ENCODE assay signal across 13 cellular contexts in the genomic region with DNA sequence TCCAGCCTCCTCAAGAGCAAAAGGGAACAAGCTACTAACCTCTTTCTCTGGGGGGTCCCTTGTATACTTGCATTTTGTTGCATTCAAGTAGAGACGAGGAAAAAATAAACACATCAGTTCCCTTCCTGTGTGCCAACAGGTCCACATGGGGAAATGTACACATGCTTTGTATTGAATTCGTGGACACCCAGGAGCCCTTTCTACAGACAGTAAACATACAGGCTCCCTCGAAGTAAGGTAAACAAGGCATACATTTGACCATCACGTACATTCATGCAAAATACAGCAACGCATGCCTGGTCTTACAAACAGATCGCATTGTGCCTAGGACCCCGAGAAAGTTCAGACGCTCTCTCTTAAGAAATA. TPM values are rescaled to one million over a fixed set of nuclear protein-coding genes. Genes with fewer than 3 reads are reported as not detected.
DNase-seq lines count a peak whose midpoint lies in the region; ATAC-seq, FAIRE-seq and TF ChIP-seq lines count a peak whose summit lies in the region.
"Had no signal": no experiment of that assay in that cellular context is flagged by ENCODE, and none has a peak within 500 bp of the region (broad histone marks: within the 10 kb centered on the region; RNA-seq: fewer than 3 reads in every experiment).

No MANE protein-coding gene starts in this region.

- H3K4me3 ChIP-seq in HepG2 (replicated peaks in 1 of 3; ENCODE audit: insufficient read depth in 1 of 3, low read depth in 2 of 3, low read length in 3 of 3) (peak overlapping the region in 1 of 3 experiments; percentile 55; a peak in 1 of 6 replicates), stomach (peak overlapping the region; percentile 64 to 86 (median 71))

- TF ChIP-seq CTCF in VCaP (conservative IDR thresholded peaks at IDR 0.05) (no peak), HepG2 (CRISPR knock-in tag; IDR thresholded peaks at IDR 0.05) (no peak), stomach (IDR thresholded peaks at IDR 0.05) (no peak)

- H3K9ac ChIP-seq in HepG2 (ENCODE audit: insufficient read depth, low read depth, low read length) = no peak overlapping the region

- H3K4me1 ChIP-seq in HepG2 (ENCODE audit: insufficient read depth, low read length) = peaks cover 32% of the 10 kb centered on the region
- H3K4me1 ChIP-seq in stomach = peaks cover 28 to 50% (median 41%) of the 10 kb centered on the region in 4 donors

- no peak for TF ChIP-seq RAD21 in HepG2 (CRISPR knock-in tag; IDR thresholded peaks at IDR 0.05)

- no peak overlapping the region for H3K27ac Mint-ChIP-seq in activated naive CD4-positive, alpha-beta T cell treated with anti-CD3 and anti-CD28 coated beads, Interleukin-2, amount 10 ng/mL, durations not matched to agents 7 days and 5 days
- H3K27ac Mint-ChIP-seq: stimulated activated effector memory CD8-positive, alpha-beta T cell treated with anti-CD3 and anti-CD28 coated beads, Interleukin-12 subunit alpha, Interleukin-12 subunit beta, amount 100 ng/mL, for 72 hours had no signal

- peaks cover 11% of the 10 kb centered on the region for H3K4me1 Mint-ChIP-seq in activated naive CD4-positive, alpha-beta T cell treated with anti-CD3 and anti-CD28 coated beads, Interleukin-2, amount 10 ng/mL, durations not matched to agents 7 days and 5 days

- no peaks in the 10 kb centered on the region for H3K9me3 Mint-ChIP-seq in activated naive CD4-positive, alpha-beta T cell treated with anti-CD3 and anti-CD28 coated beads, Interleukin-2, amount 10 ng/mL, durations not matched to agents 7 days and 5 days
- H3K9me3 Mint-ChIP-seq: stimulated activated effector memory CD8-positive, alpha-beta T cell treated with anti-CD3 and anti-CD28 coated beads, Interleukin-12 subunit alpha, Interleukin-12 subunit beta, amount 100 ng/mL, for 72 hours had no signal

- no peaks in the 10 kb centered on the region for H3K36me3 Mint-ChIP-seq in activated naive CD4-positive, alpha-beta T cell treated with anti-CD3 and anti-CD28 coated beads, Interleukin-2, amount 10 ng/mL, durations not matched to agents 7 days and 5 days
- H3K36me3 Mint-ChIP-seq: stimulated activated effector memory CD8-positive, alpha-beta T cell treated with anti-CD3 and anti-CD28 coated beads, Interleukin-12 subunit alpha, Interleukin-12 subunit beta, amount 100 ng/mL, for 72 hours had no signal

- BruUV-seq in HepG2 (replicated peaks; lab: Mats Ljungman, UMichigan) = no TSS peak

- H3K9me3 ChIP-seq in HepG2 (ENCODE audit: low read length) = no peaks in the 10 kb centered on the region
- no peaks in the 10 kb centered on the region for H3K9me3 ChIP-seq in stomach
- H3K9me3 ChIP-seq: adrenal gland had no signal

- WGBS in HepG2 (ENCODE audit: low lambda C conversion rate) = 11% methylated on average over 7 of the region's 8 CpGs
- 9 to 20% (median 18%) methylated on average over 8 of the region's 8 CpGs for WGBS in stomach, 5 donors

- peak; percentile 25 for ATAC-seq in HepG2
- no peak for ATAC-seq in HG03354 (IDR thresholded peaks at IDR 0.05; ENCODE audit: poor library complexity, severe bottlenecking, unreplicated experiment)
- ATAC-seq in GM18520 (IDR thresholded peaks at IDR 0.05; ENCODE audit: unreplicated experiment) = no peak
- ATAC-seq: Panc1; stimulated activated effector memory CD8-positive, alpha-beta T cell treated with anti-CD3 and anti-CD28 coated beads, Interleukin-12 subunit alpha, Interleukin-12 subunit beta, amount 100 ng/mL, for 72 hours had no signal

- no peaks in the 10 kb centered on the region for H3K79me2 ChIP-seq in HepG2 (ENCODE audit: insufficient read depth, low read length)

- no peak for TF ChIP-seq EP300 in HepG2 (IDR thresholded peaks at IDR 0.05; ENCODE audit: low read depth in 2 of 2, low read length in 2 of 2)
- TF ChIP-seq EP300 in HepG2 (CRISPR knock-in tag; IDR thresholded peaks at IDR 0.05; ENCODE audit: borderline replicate concordance) = no peak
- TF ChIP-seq EP300 in stomach (IDR thresholded peaks at IDR 0.05) = no peak

- H3K27me3 ChIP-seq in HepG2 (ENCODE audit: control insufficient read depth in 1 of 2, insufficient read depth in 2 of 2, low read length in 2 of 2) (peaks cover 4 to 56% of the 10 kb centered on the region in 2 experiments; a peak in 4 of 5 replicates), stomach (peaks cover 0 to 46% (median 11%) of the 10 kb centered on the region in 3 donors)

- peaks cover 76% of the 10 kb centered on the region for H3K27me3 Mint-ChIP-seq in activated naive CD4-positive, alpha-beta T cell treated with anti-CD3 and anti-CD28 coated beads, Interleukin-2, amount 10 ng/mL, durations not matched to agents 7 days and 5 days

- H3K27ac ChIP-seq in VCaP (peak overlapping the region; percentile 72), HepG2 (ENCODE audit: extremely low read length, insufficient read depth, low read length) (no peak overlapping the region), stomach (peak overlapping the region in 1 of 5 donors; percentile 13)

- peak overlapping the region; percentile 21 for H3K4me3 Mint-ChIP-seq in activated naive CD4-positive, alpha-beta T cell treated with anti-CD3 and anti-CD28 coated beads, Interleukin-2, amount 10 ng/mL, durations not matched to agents 7 days and 5 days
- H3K4me3 Mint-ChIP-seq: stimulated activated effector memory CD8-positive, alpha-beta T cell treated with anti-CD3 and anti-CD28 coated beads, Interleukin-12 subunit alpha, Interleukin-12 subunit beta, amount 100 ng/mL, for 72 hours had no signal

- intact Hi-C loops in HepG2 (cut with micrococcal nuclease; ENCODE audit: unreplicated experiment) (no loop called here), stomach (cut with DNase I; ENCODE audit: low total_unique reads) (loop anchor here (10.0 kb wide), 1 partner anchor 194 kb away; no protein-coding TSS in a partner anchor)

- FAIRE-seq in HepG2 (lab: Jason Lieb, UNC) = no peak
- FAIRE-seq: kidney had no signal

- H3K4me2 ChIP-seq in HepG2 (ENCODE audit: low read depth, low read length) = peak overlapping the region; percentile 56

- no peak overlapping the region for H2AFZ ChIP-seq in HepG2 (ENCODE audit: low read length)

- in situ Hi-C loops in HepG2 (cut with HindIII; ENCODE audit: extremely low pct_ligation_motif_present, low pct_unique_long_range_greater_than_20kb) = no loop called here

- H4K20me1 ChIP-seq in HepG2 (ENCODE audit: insufficient read depth, low read length) = 0 out of 2 replicates have a peak, but pooled peaks cover 3% of the 10 kb centered on the region

- CTCF ChIA-PET in activated naive CD4-positive, alpha-beta T cell treated with anti-CD3 and anti-CD28 coated beads, Interleukin-2, amount 10 ng/mL, durations not matched to agents 7 days and 5 days (lab: Charles Lee) = interaction anchor here (1.0 kb wide), 1 partner anchor 13 kb away, joined by 4 read pairs; no protein-coding TSS in a partner anchor
- CTCF ChIA-PET in HepG2 (lab: Yijun Ruan, JAX; ENCODE audit: low intra/inter-chr PET ratio, low total read pairs) = no interaction called here

- no peak for DNase-seq in activated naive CD4-positive, alpha-beta T cell treated with anti-CD3 and anti-CD28 coated beads, Interleukin-2, amount 10 ng/mL, durations not matched to agents 7 days and 5 days
- no peak for DNase-seq in activated naive CD4-positive, alpha-beta T cell (lab: John Stamatoyannopoulos, UW)
- DNase-seq in HepG2 (ENCODE audit: low spot score) (peak; percentile 13), stomach (no peak), NCI-H2171 (lab: John Stamatoyannopoulos, UW) (no peak)
- DNase-seq: activated CD4-positive, CD25-positive, alpha-beta regulatory T cell had no signal

- TF ChIP-seq POLR2A in HepG2 (IDR thresholded peaks at IDR 0.05; ENCODE audit: insufficient read depth in 1 of 2, low read depth in 2 of 2, low read length in 2 of 2) (no peak), stomach (IDR thresholded peaks at IDR 0.05) (no peak)

- POLR2A ChIA-PET in HepG2 (lab: Yijun Ruan, JAX) = no interaction called here

- H3K36me3 ChIP-seq in HepG2 (replicated peaks in 1 of 2; ENCODE audit: control insufficient read depth in 1 of 2, insufficient read depth in 2 of 2, low read length in 2 of 2) (no peaks in the 10 kb centered on the region), stomach (no peaks in the 10 kb centered on the region)
- H3K36me3 ChIP-seq: adrenal gland had no signal

TF ChIP-seq in HepG2, 621 proteins besides CTCF, POLR2A, EP300 and RAD21 (continues in another document):
- TF ChIP-seq RARA (CRISPR knock-in tag; IDR thresholded peaks at IDR 0.05) = peak; percentile 48
- TF ChIP-seq ZFP90 (CRISPR knock-in tag; IDR thresholded peaks at IDR 0.05; ENCODE audit: borderline replicate concordance) = no peak
- no peak for TF ChIP-seq ZBTB20 (CRISPR knock-in tag; IDR thresholded peaks at IDR 0.05; ENCODE audit: borderline replicate concordance, low read depth)
- TF ChIP-seq RFX3 (CRISPR knock-in tag; IDR thresholded peaks at IDR 0.05) = no peak
- no peak for TF ChIP-seq POLR2AphosphoS2 (IDR thresholded peaks at IDR 0.05; ENCODE audit: low read depth, low read length)
- no peak for TF ChIP-seq IKZF1 (IDR thresholded peaks at IDR 0.05)
- TF ChIP-seq SMARCC2 (IDR thresholded peaks at IDR 0.05) = no peak

RNA-seq across cellular contexts. Expression of a gene that starts 1.1 kb away (rescaled TPM):
- total RNA-seq in HepG2 (2016; rRNA removed; fragmentation: Illumina TruSeq; extraction: Trizol) = not detected in 2 replicates
- total RNA-seq in HepG2 (2016; cell fraction: cytosol; rRNA removed; fragmentation: Illumina TruSeq; extraction: Trizol; ENCODE audit: low read depth) = not detected in 2 replicates
- total RNA-seq in HepG2 (2016; cell fraction: insoluble cytoplasmic fraction; rRNA removed; fragmentation: Illumina TruSeq; extraction: Trizol) = not detected in 2 replicates
- not detected in 2 replicates for total RNA-seq in HepG2 (2016; cell fraction: membrane; rRNA removed; fragmentation: Illumina TruSeq; extraction: Trizol)
- total RNA-seq in HepG2 (2016; cell fraction: nucleus; rRNA removed; fragmentation: Illumina TruSeq; extraction: Trizol) = not detected in 2 replicates
- polyA plus RNA-seq in HepG2 (2011; rRNA removed) = 0.04 and 0.09 TPM in 2 replicates
- 0.03 and 0.05 TPM in 2 replicates for polyA plus RNA-seq in HepG2 (2011; cell fraction: cytosol; rRNA removed)
- 0.02 and 0.11 TPM in 2 replicates for polyA plus RNA-seq in HepG2 (2011; cell fraction: nucleus; rRNA removed)
- not detected in 2 replicates for polyA plus RNA-seq in HepG2 (2012)
- polyA plus RNA-seq in HepG2 (2016; cell fraction: cytosol; fragmentation: Illumina TruSeq; extraction: Trizol; ENCODE audit: low read depth) = not detected in 2 replicates
- polyA plus RNA-seq in HepG2 (2016; cell fraction: insoluble cytoplasmic fraction; fragmentation: Illumina TruSeq; extraction: Trizol; ENCODE audit: low read depth) = not detected in 2 replicates
- polyA plus RNA-seq in HepG2 (2016; cell fraction: membrane; fragmentation: Illumina TruSeq; extraction: Trizol; ENCODE audit: low read depth) = not detected in 2 replicates
- polyA plus RNA-seq in HepG2 (2016; cell fraction: nucleus; fragmentation: Illumina TruSeq; extraction: Trizol; ENCODE audit: insufficient read depth, low read depth) = not detected in 2 replicates
- polyA minus RNA-seq in HepG2 (2011; rRNA and poly(A)+ RNA removed; ENCODE audit: low replicate concordance) = 0.20 TPM in 1 of 2 replicates, not detected in the other
- polyA minus RNA-seq in HepG2 (2011; cell fraction: cytosol; rRNA and poly(A)+ RNA removed) = 0.10 TPM in 1 of 2 replicates, not detected in the other
- 0.12 TPM in 1 of 2 replicates, not detected in the other for polyA minus RNA-seq in HepG2 (2011; cell fraction: nucleus; rRNA and poly(A)+ RNA removed)
- 10 to 100 TPM in 2 of 5 donors, 1 to 10 TPM in 2, under 1 TPM in 1; 0.87 to 15.8 (median 8.2) TPM for total RNA-seq in stomach
- polyA plus RNA-seq in stomach = 1 to 10 TPM; 1.1 to 2.7 (median 2.1) TPM
